19 cellular contexts compared by ENCODE assay signal in the genomic region with DNA sequence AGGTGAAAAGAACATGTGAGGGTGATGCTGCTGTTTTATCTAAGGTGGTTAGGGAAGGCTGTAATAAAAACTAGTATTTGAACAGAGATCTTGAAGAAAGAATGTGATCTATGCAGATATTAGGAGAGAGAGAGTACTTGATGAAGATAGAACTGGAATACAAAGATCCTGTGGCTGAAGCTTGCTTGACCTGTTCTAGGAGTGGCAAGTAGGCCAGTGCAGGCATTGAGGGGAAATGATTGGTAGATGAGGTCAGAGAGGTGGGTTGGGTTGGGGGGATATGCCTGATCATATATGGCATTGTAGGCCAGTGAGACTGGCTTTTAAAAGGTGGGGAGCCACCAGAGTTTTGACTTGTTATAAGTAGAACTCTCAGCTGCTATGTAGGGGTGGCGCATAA. TPM values are rescaled to one million over a fixed set of nuclear protein-coding genes. Genes with fewer than 3 reads are reported as not detected.
DNase-seq lines count a peak whose midpoint lies in the region; ATAC-seq, FAIRE-seq and TF ChIP-seq lines count a peak whose summit lies in the region.
"Had no signal": no experiment of that assay in that cellular context is flagged by ENCODE, and none has a peak within 500 bp of the region (broad histone marks: within the 10 kb centered on the region; RNA-seq: fewer than 3 reads in every experiment).

No MANE protein-coding gene starts in this region.

- H3K27ac Mint-ChIP-seq in WTC11, result no peak overlapping the region
- H3K27ac Mint-ChIP-seq: CD8-positive, alpha-beta memory T cell; H9 had no signal

- TF ChIP-seq CTCF in WTC11 (IDR thresholded peaks at IDR 0.05) (no peak), keratinocyte (optimal IDR thresholded peaks at IDR 0.05 in 1 of 3, IDR thresholded peaks at IDR 0.05 in 1 of 3, conservative IDR thresholded peaks at IDR 0.05 in 1 of 3; ENCODE audit: extremely low read depth in 1 of 3, insufficient read depth in 2 of 3, low read length in 3 of 3) (no peak), body of pancreas (IDR thresholded peaks at IDR 0.05) (no peak)

- dilution Hi-C loops in keratinocyte (cut with MboI; ENCODE audit: extremely low pct_ligation_motif_present, low sequenced_read_pairs), result no loop called here

- no peak overlapping the region for H3K4me3 Mint-ChIP-seq in WTC11
- H3K4me3 Mint-ChIP-seq: CD8-positive, alpha-beta memory T cell; H9 had no signal

- ATAC-seq in WTC11 (peak; percentile 64), body of pancreas (no peak), GM18867 (IDR thresholded peaks at IDR 0.05; ENCODE audit: unreplicated experiment) (no peak), HG03342 (IDR thresholded peaks at IDR 0.05; ENCODE audit: unreplicated experiment) (no peak)
- ATAC-seq: Right ventricle myocardium inferior had no signal

- no peaks in the 10 kb centered on the region for H3K36me3 Mint-ChIP-seq in WTC11

- H3K9me1 ChIP-seq in keratinocyte (ENCODE audit: control insufficient read depth, extremely low read depth, insufficient read depth, low read length), result peaks cover 2% of the 10 kb centered on the region

- in situ Hi-C loops in HAP-1 (cut with MboI; ENCODE audit: low sequenced_read_pairs), result no loop called here

- H3K36me3 ChIP-seq in keratinocyte (ENCODE audit: control insufficient read depth in 2 of 2, extremely low read depth in 1 of 2, insufficient read depth in 2 of 2, low read length in 2 of 2), result no peaks in the 10 kb centered on the region
- no peaks in the 10 kb centered on the region for H3K36me3 ChIP-seq in HAP-1 (replicated peaks)
- no peaks in the 10 kb centered on the region for H3K36me3 ChIP-seq in body of pancreas (replicated peaks in 1 of 2; ENCODE audit: insufficient read depth in 1 of 2, low read depth in 2 of 2)

- H3K4me1 Mint-ChIP-seq in WTC11, result peaks cover 32% of the 10 kb centered on the region

- H3K4me2 ChIP-seq in keratinocyte (ENCODE audit: control insufficient read depth, extremely low read depth, insufficient read depth, low read depth, low read length), result peak overlapping the region; percentile 1
- H3K4me2 ChIP-seq: BLaER1 had no signal

- H3K9me3 ChIP-seq in keratinocyte (ENCODE audit: control insufficient read depth, low read depth, low read length) (no peaks in the 10 kb centered on the region), HAP-1 (no peaks in the 10 kb centered on the region), body of pancreas (no peaks in the 10 kb centered on the region)
- H3K9me3 ChIP-seq: BLaER1 had no signal

- H3K4me3 ChIP-seq in keratinocyte (ENCODE audit: control insufficient read depth in 2 of 3, extremely low read depth in 1 of 3, insufficient read depth in 2 of 3, low read depth in 1 of 3, low read length in 3 of 3) (no peak overlapping the region), HAP-1 (no peak overlapping the region), body of pancreas (no peak overlapping the region)
- H3K4me3 ChIP-seq: BLaER1, SK-N-MC had no signal

- peaks cover 24% of the 10 kb centered on the region for H3K4me1 ChIP-seq in keratinocyte (ENCODE audit: control insufficient read depth, extremely low read depth, insufficient read depth, low read length)
- H3K4me1 ChIP-seq in HAP-1, result no peaks in the 10 kb centered on the region
- no peaks in the 10 kb centered on the region for H3K4me1 ChIP-seq in body of pancreas

- peaks cover 85% of the 10 kb centered on the region for H3K79me2 ChIP-seq in keratinocyte (ENCODE audit: control insufficient read depth, insufficient read depth, low read length)

- no peaks in the 10 kb centered on the region for H3K27me3 Mint-ChIP-seq in WTC11 (ENCODE audit: low read depth)
- H3K27me3 Mint-ChIP-seq: CD8-positive, alpha-beta memory T cell had no signal

- H2AFZ ChIP-seq in keratinocyte (ENCODE audit: control insufficient read depth, low read length), result no peak overlapping the region

- 76 to 100% methylated on average over 1 of the region's 1 CpG for WGBS in body of pancreas, 2 donors

- peak; percentile 5 for FAIRE-seq in keratinocyte (lab: Jason Lieb, UNC)

- CTCF ChIA-PET in WTC11 (lab: Charles Lee), result interaction anchor here (2.0 to 2.7 kb wide), 3 partner anchors 16 to 201 kb away, joined by 5 to 14 read pairs (median 8); no protein-coding TSS in a partner anchor

- H3K9ac ChIP-seq in keratinocyte (ENCODE audit: control insufficient read depth, extremely low read depth, insufficient read depth, low read length), result no peak overlapping the region
- H3K9ac ChIP-seq: BLaER1 had no signal

- no peak overlapping the region for H3K27ac ChIP-seq in keratinocyte (ENCODE audit: control insufficient read depth, insufficient read depth, low read length)
- H3K27ac ChIP-seq in body of pancreas, result no peak overlapping the region
- H3K27ac ChIP-seq: 22Rv1, BLaER1, SK-N-MC had no signal

- no peak for TF ChIP-seq POLR2A in body of pancreas (IDR thresholded peaks at IDR 0.05)

- intact Hi-C loops in body of pancreas (cut with DNase I), result no loop called here

- H3K27me3 ChIP-seq in keratinocyte (ENCODE audit: control insufficient read depth, extremely low read depth, insufficient read depth, low read length) (no peaks in the 10 kb centered on the region), HAP-1 (ENCODE audit: low read depth) (no peaks in the 10 kb centered on the region), body of pancreas (no peaks in the 10 kb centered on the region)
- H3K27me3 ChIP-seq: BLaER1 had no signal

- POLR2A ChIA-PET in WTC11 (lab: Charles Lee), result interaction anchor here (1.0 kb wide), 1 partner anchor 8 kb away, joined by 3 read pairs; a partner anchor contains a TSS

- DNase-seq in DMS53 (lab: John Stamatoyannopoulos, UW) (peak; percentile 45), DMS53 treated with DMSO at 0.1 percent for 48 hours (lab: John Stamatoyannopoulos, UW; ENCODE audit: unreplicated experiment) (no peak), WTC11 (ENCODE audit: low spot score) (no peak), keratinocyte (ENCODE audit: low read depth, low spot score) (no peak), HAP-1 (ENCODE audit: low spot score in 2 of 2) (no peak), body of pancreas (no peak)
- DNase-seq: CD8-positive, alpha-beta memory T cell; H9; Kasumi-1; NCI-H1436; NCI-H2029 treated with DMSO at 0.1 percent for 48 hours; NCI-H526; NK-92 treated with Interleukin-12 subunit alpha and Interleukin-12 subunit beta, amount 100 ng/mL, for 24 hours had no signal

- H3K9me3 Mint-ChIP-seq in WTC11, result no peaks in the 10 kb centered on the region
- H3K9me3 Mint-ChIP-seq: CD8-positive, alpha-beta memory T cell; H9 had no signal

- H4K20me1 ChIP-seq in keratinocyte (ENCODE audit: control insufficient read depth, extremely low read depth, insufficient read depth, low read length), result peaks cover 6% of the 10 kb centered on the region

TF ChIP-seq in WTC11, 78 proteins besides CTCF, POLR2A, EP300 and RAD21:
- TF ChIP-seq SMAD3 (CRISPR knock-in tag; IDR thresholded peaks at IDR 0.05; ENCODE audit: borderline replicate concordance) (no peak), ZNF416 (CRISPR knock-in tag; IDR thresholded peaks at IDR 0.05) (no peak), TP53 (CRISPR knock-in tag; IDR thresholded peaks at IDR 0.05) (no peak)
- TF ChIP-seq, protein P1, sequence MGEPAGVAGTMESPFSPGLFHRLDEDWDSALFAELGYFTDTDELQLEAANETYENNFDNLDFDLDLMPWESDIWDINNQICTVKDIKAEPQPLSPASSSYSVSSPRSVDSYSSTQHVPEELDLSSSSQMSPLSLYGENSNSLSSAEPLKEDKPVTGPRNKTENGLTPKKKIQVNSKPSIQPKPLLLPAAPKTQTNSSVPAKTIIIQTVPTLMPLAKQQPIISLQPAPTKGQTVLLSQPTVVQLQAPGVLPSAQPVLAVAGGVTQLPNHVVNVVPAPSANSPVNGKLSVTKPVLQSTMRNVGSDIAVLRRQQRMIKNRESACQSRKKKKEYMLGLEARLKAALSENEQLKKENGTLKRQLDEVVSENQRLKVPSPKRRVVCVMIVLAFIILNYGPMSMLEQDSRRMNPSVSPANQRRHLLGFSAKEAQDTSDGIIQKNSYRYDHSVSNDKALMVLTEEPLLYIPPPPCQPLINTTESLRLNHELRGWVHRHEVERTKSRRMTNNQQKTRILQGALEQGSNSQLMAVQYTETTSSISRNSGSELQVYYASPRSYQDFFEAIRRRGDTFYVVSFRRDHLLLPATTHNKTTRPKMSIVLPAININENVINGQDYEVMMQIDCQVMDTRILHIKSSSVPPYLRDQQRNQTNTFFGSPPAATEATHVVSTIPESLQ (CRISPR knock-in tag; IDR thresholded peaks at IDR 0.05), result no peak

RNA-seq across cellular contexts. Expression of a gene that starts 8.0 kb away (rescaled TPM):
- 21.4 to 30.6 TPM (median 22.7 TPM) in 3 replicates for total RNA-seq in WTC11 (2021)
- 22.1 to 28.0 TPM (median 26.7 TPM) in 3 replicates for polyA plus RNA-seq in keratinocyte
- 34.0 TPM for polyA plus RNA-seq in keratinocyte (2011; ENCODE audit: low read depth)
- 20.6 and 33.6 TPM in 2 replicates for polyA plus RNA-seq in keratinocyte (2011; cell fraction: cytosol; rRNA removed)
- 22.8 and 25.6 TPM in 2 replicates for polyA plus RNA-seq in keratinocyte (2011; cell fraction: nucleus; rRNA removed)
- polyA plus RNA-seq in keratinocyte (2012; ENCODE audit: low replicate concordance), result 18.2 and 20.9 TPM in 2 replicates
- polyA minus RNA-seq in keratinocyte, result 5.8 to 42.1 TPM (median 24.0 TPM) in 3 replicates
- polyA minus RNA-seq in keratinocyte (2011; cell fraction: cytosol; rRNA and poly(A)+ RNA removed), result 30.3 TPM
- polyA minus RNA-seq in keratinocyte (2011; cell fraction: nucleus; rRNA and poly(A)+ RNA removed), result 17.4 and 43.7 TPM in 2 replicates
- 10 to 100 TPM; 14.5 to 20.0 TPM for total RNA-seq in body of pancreas
